In the genomic region with DNA sequence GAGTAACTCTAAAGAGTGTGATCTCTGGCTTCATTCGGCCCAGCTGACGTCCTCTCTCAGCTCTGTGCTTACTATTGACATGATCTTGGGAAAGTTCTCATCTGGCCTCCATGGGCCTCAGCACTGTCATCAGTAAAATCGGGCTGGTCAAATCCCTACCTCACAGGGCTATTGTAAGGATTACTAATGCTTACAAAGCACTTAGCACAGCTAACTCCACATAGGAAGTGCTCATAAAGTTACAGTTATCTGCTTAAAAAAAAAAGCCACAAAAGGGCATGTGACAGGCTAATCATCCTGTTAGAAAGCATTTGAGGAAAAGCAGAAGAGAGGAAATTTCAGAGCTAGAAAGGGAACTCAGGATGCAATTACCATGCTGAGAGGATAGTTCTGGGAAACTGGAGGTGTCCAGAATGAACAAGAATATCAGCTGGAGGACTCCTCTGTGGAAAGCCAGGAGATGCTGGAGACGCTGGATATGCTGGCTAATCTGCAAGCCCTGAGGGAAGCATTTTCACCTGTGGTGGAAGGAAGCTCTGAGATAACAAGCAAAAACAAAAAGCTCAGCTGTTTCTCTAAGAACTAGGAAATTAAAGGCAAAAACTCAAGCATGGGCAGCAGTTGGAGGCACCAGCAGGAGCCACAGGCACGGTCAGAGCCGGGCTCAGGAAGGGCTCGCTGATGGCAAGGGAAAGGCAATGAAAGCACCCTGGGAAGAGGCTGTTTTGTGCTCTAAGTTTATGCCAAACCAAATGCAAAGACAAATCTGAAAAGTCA, we compare ENCODE assay signal across 17 cellular contexts. TPM values are rescaled to one million over a fixed set of nuclear protein-coding genes. Genes with fewer than 3 reads are reported as not detected.
DNase-seq lines count a peak whose midpoint lies in the region; ATAC-seq, FAIRE-seq and TF ChIP-seq lines count a peak whose summit lies in the region.
"Had no signal": no experiment of that assay in that cellular context is flagged by ENCODE, and none has a peak within 500 bp of the region (broad histone marks: within the 10 kb centered on the region; RNA-seq: fewer than 3 reads in every experiment).

No MANE protein-coding gene starts in this region.

- no peak overlapping the region for H3K9ac ChIP-seq in astrocyte (ENCODE audit: low read length)

- DNase-seq in ELF-1 (ENCODE audit: low read depth, low spot score) (peak; percentile 18), MV-4-11 (lab: John Stamatoyannopoulos, UW) (peak; percentile 85), astrocyte (ENCODE audit: low read depth) (peak; percentile 19), NCI-H510A treated with DMSO at 0.1 percent for 48 hours (lab: John Stamatoyannopoulos, UW) (no peak), NCI-H774 (lab: John Stamatoyannopoulos, UW) (no peak), NCI-H187 treated with DMSO at 0.1 percent for 48 hours (lab: John Stamatoyannopoulos, UW) (no peak)
- DNase-seq: activated CD4-positive, alpha-beta T cell treated with anti-CD3 and anti-CD28 coated beads for 1 hour; activated effector memory CD4-positive, alpha-beta T cell treated with Interleukin-2 at 50 U/mL for 16 hours; central memory CD4-positive, alpha-beta T cell; esophagus squamous epithelium; mammary epithelial cell; NCI-H2107; testis had no signal

- ATAC-seq in HG02678 (IDR thresholded peaks at IDR 0.05; ENCODE audit: unreplicated experiment) = no peak

- no peaks in the 10 kb centered on the region for H4K20me1 ChIP-seq in astrocyte (ENCODE audit: insufficient read depth, low read length)

- no peak overlapping the region for H3K27ac ChIP-seq in astrocyte (ENCODE audit: low read depth, low read length)
- peak overlapping the region; percentile 55 for H3K27ac ChIP-seq in mesodermal cell (ENCODE audit: low read depth, low read length, severe bottlenecking)
- H3K27ac ChIP-seq: esophagus squamous epithelium, testis had no signal

- H3K4me1 Mint-ChIP-seq in astrocyte (ENCODE audit: low read depth, unreplicated experiment) = peaks cover 4% of the 10 kb centered on the region

- H3K27ac Mint-ChIP-seq in astrocyte (ENCODE audit: unreplicated experiment) = no peak overlapping the region

- peaks cover 20% of the 10 kb centered on the region for H3K27me3 Mint-ChIP-seq in astrocyte (ENCODE audit: low read depth, unreplicated experiment)

- H3K27me3 ChIP-seq in astrocyte (ENCODE audit: insufficient read depth, low read length) = peaks cover 22% of the 10 kb centered on the region
- H3K27me3 ChIP-seq: testis had no signal

- no peak for FAIRE-seq in astrocyte (lab: Jason Lieb, UNC)
- FAIRE-seq: GM12891 had no signal

- no peaks in the 10 kb centered on the region for H3K36me3 Mint-ChIP-seq in astrocyte (ENCODE audit: low read depth, unreplicated experiment)

- TF ChIP-seq CTCF in astrocyte (IDR thresholded peaks at IDR 0.05; ENCODE audit: insufficient read depth, low read depth, low read length) = no peak

- H3K4me1 ChIP-seq in astrocyte (ENCODE audit: insufficient read depth, low read length) = no peaks in the 10 kb centered on the region
- no peaks in the 10 kb centered on the region for H3K4me1 ChIP-seq in mesodermal cell (ENCODE audit: control insufficient read depth, insufficient read depth, low read length, poor library complexity, severe bottlenecking)

- H3K4me3 Mint-ChIP-seq in astrocyte (ENCODE audit: unreplicated experiment) = no peak overlapping the region

- no peaks in the 10 kb centered on the region for H3K79me2 ChIP-seq in astrocyte (ENCODE audit: insufficient read depth, low read length)

- WGBS in mesodermal cell (ENCODE audit: insufficient coverage in 2 of 2), 2 experiments = 71 to 78% methylated on average over 7 of the region's 7 CpGs

- no peak overlapping the region for H2AFZ ChIP-seq in astrocyte (ENCODE audit: low read depth, low read length)

- H3K9me3 ChIP-seq in astrocyte (ENCODE audit: insufficient read depth, low read depth, low read length) (no peaks in the 10 kb centered on the region), mesodermal cell (ENCODE audit: control insufficient read depth, low read length) (peaks cover under 1% of the 10 kb centered on the region)
- H3K9me3 ChIP-seq: esophagus squamous epithelium, testis had no signal

- no peaks in the 10 kb centered on the region for H3K36me3 ChIP-seq in astrocyte (ENCODE audit: insufficient read depth, low read length)
- no peaks in the 10 kb centered on the region for H3K36me3 ChIP-seq in mesodermal cell (ENCODE audit: control insufficient read depth, insufficient read depth, low read length)
- H3K36me3 ChIP-seq: esophagus squamous epithelium had no signal

- H3K4me3 ChIP-seq in astrocyte (ENCODE audit: insufficient read depth, low read depth, low read length) (no peak overlapping the region), mesodermal cell (ENCODE audit: extremely low read depth, insufficient read depth, low read length, poor library complexity, severe bottlenecking) (no peak overlapping the region)
- H3K4me3 ChIP-seq: esophagus squamous epithelium, testis had no signal

- H3K4me2 ChIP-seq in astrocyte (ENCODE audit: low read length) = no peak overlapping the region

- H3K9me3 Mint-ChIP-seq in astrocyte (ENCODE audit: unreplicated experiment) = peaks cover 1% of the 10 kb centered on the region

RNA-seq across cellular contexts. Expression of a gene that starts 4.4 kb away (rescaled TPM):
- total RNA-seq in astrocyte = not detected in 2 replicates
- 1.0 TPM for polyA plus RNA-seq in mesodermal cell (2013, experiment 1 of 2)
- polyA plus RNA-seq in mesodermal cell (2013, experiment 2 of 2) = 1.3 TPM
- total RNA-seq: mammary epithelial cell, pulmonary artery endothelial cell had no signal
- polyA plus RNA-seq: mammary epithelial cell had no signal

RNA-seq across cellular contexts. Expression of a gene that starts 37.6 kb away (rescaled TPM):
- not detected in 2 replicates for total RNA-seq in astrocyte
- polyA plus RNA-seq in mesodermal cell (2013, experiment 1 of 2) = not detected
- not detected for polyA plus RNA-seq in mesodermal cell (2013, experiment 2 of 2)

RNA-seq across cellular contexts. Expression of a gene that starts 37.7 kb away (rescaled TPM):
- total RNA-seq in astrocyte = not detected in 2 replicates
- 0.55 TPM for polyA plus RNA-seq in mesodermal cell (2013, experiment 1 of 2)
- polyA plus RNA-seq in mesodermal cell (2013, experiment 2 of 2) = not detected
- polyA plus RNA-seq: mammary epithelial cell had no signal

Comparison
In these comparisons a context has a peak if more than half of its experiments do, and no peak if none do; other contexts are left out.
1. DNase-seq: peak in ELF-1 (single experiment), MV-4-11 (single experiment) and astrocyte (single experiment); none in NCI-H510A treated with DMSO at 0.1 percent for 48 hours (single experiment), NCI-H774 (single experiment) and NCI-H187 treated with DMSO at 0.1 percent for 48 hours (single experiment).